In genomic region chr2:209382775-209383174, GRCh38 we compare ENCODE assay signal across 16 cellular contexts. TPM values are rescaled to one million over a fixed set of nuclear protein-coding genes. Genes with fewer than 3 reads are reported as not detected.
A peak's percentile ranks its signal among the peaks of the same experiment; 100 is the strongest.
DNase-seq lines count a peak whose midpoint lies in the region; ATAC-seq and TF ChIP-seq lines count a peak whose summit lies in the region.
"Had no signal": no experiment of that assay in that cellular context is flagged by ENCODE, and none has a peak within 500 bp of the region (broad histone marks: within the 10 kb centered on the region; RNA-seq: fewer than 3 reads in every experiment).

No MANE protein-coding gene starts in this region.

- H3K27ac ChIP-seq in PC-9, result peak overlapping the region; percentile 99
- no peak overlapping the region for H3K27ac ChIP-seq in tibial nerve
- no peak overlapping the region for H3K27ac ChIP-seq in gastrocnemius medialis
- H3K27ac ChIP-seq: HL-60, SK-N-MC had no signal

- no peaks in the 10 kb centered on the region for H3K36me3 Mint-ChIP-seq in activated naive CD8-positive, alpha-beta T cell treated with anti-CD3 and anti-CD28 coated beads, Interleukin-2, amount 50 U/mL, for 24 hours (ENCODE audit: low read depth)
- no peaks in the 10 kb centered on the region for H3K36me3 Mint-ChIP-seq in activated naive CD8-positive, alpha-beta T cell treated with anti-CD3 and anti-CD28 coated beads for 36 hours
- H3K36me3 Mint-ChIP-seq: CD14-positive monocyte had no signal

- in situ Hi-C loops in gastrocnemius medialis (cut with MboI; ENCODE audit: low sequenced_read_pairs in 4 of 4), result no loop called here

- TF ChIP-seq POLR2A in tibial nerve (IDR thresholded peaks at IDR 0.05), result no peak
- TF ChIP-seq POLR2A in gastrocnemius medialis (IDR thresholded peaks at IDR 0.05), result no peak

- H3K9me3 Mint-ChIP-seq in activated naive CD8-positive, alpha-beta T cell treated with anti-CD3 and anti-CD28 coated beads, Interleukin-2, amount 50 U/mL, for 24 hours, result peaks cover 10% of the 10 kb centered on the region
- H3K9me3 Mint-ChIP-seq in activated naive CD8-positive, alpha-beta T cell treated with anti-CD3 and anti-CD28 coated beads for 36 hours, result peaks cover 2% of the 10 kb centered on the region

- BruUV-seq in PC-9 (replicated peaks; lab: Mats Ljungman, UMichigan), result TSS peak; percentile 55

- no peaks in the 10 kb centered on the region for H4K20me1 ChIP-seq in PC-9 (ENCODE audit: insufficient read depth)

- H3K27me3 ChIP-seq in PC-9 (ENCODE audit: insufficient read depth, low read depth) (no peaks in the 10 kb centered on the region), tibial nerve (no peaks in the 10 kb centered on the region), gastrocnemius medialis (no peaks in the 10 kb centered on the region)

- H3K9me3 ChIP-seq in PC-9 (ENCODE audit: insufficient read depth, low read depth), result peaks cover 8% of the 10 kb centered on the region; the same call in 1 of the 2 replicates
- H3K9me3 ChIP-seq in tibial nerve, result no peaks in the 10 kb centered on the region
- no peaks in the 10 kb centered on the region for H3K9me3 ChIP-seq in gastrocnemius medialis

- no peaks in the 10 kb centered on the region for H3K9me2 ChIP-seq in PC-9 (ENCODE audit: insufficient read depth)

- H3K4me3 Mint-ChIP-seq in activated naive CD8-positive, alpha-beta T cell treated with anti-CD3 and anti-CD28 coated beads, Interleukin-2, amount 50 U/mL, for 24 hours, result no peak overlapping the region
- no peak overlapping the region for H3K4me3 Mint-ChIP-seq in activated naive CD8-positive, alpha-beta T cell treated with anti-CD3 and anti-CD28 coated beads for 36 hours
- H3K4me3 Mint-ChIP-seq: GM23338 had no signal

- CTCF ChIA-PET in PC-9 (lab: Charles Lee), result no interaction called here

- no peak for TF ChIP-seq EP300 in tibial nerve (IDR thresholded peaks at IDR 0.05)

- H3K36me3 ChIP-seq in PC-9 (ENCODE audit: low read depth) (no peaks in the 10 kb centered on the region), tibial nerve (no peaks in the 10 kb centered on the region), gastrocnemius medialis (no peaks in the 10 kb centered on the region)

- H3K4me1 Mint-ChIP-seq in activated naive CD8-positive, alpha-beta T cell treated with anti-CD3 and anti-CD28 coated beads, Interleukin-2, amount 50 U/mL, for 24 hours, result no peaks in the 10 kb centered on the region
- H3K4me1 Mint-ChIP-seq in activated naive CD8-positive, alpha-beta T cell treated with anti-CD3 and anti-CD28 coated beads for 36 hours, result no peaks in the 10 kb centered on the region

- TF ChIP-seq CTCF in PC-9 (conservative IDR thresholded peaks at IDR 0.05), result no peak
- TF ChIP-seq CTCF in tibial nerve (IDR thresholded peaks at IDR 0.05), result no peak
- no peak for TF ChIP-seq CTCF in gastrocnemius medialis (IDR thresholded peaks at IDR 0.05 in 4 of 5, conservative IDR thresholded peaks at IDR 0.05 in 1 of 5)

- H3K4me3 ChIP-seq in PC-9 (no peak overlapping the region; the same call in 1 of the 2 replicates), tibial nerve (no peak overlapping the region), gastrocnemius medialis (no peak overlapping the region)
- H3K4me3 ChIP-seq: GM23338, K562, SK-N-MC had no signal

- H3F3A ChIP-seq in PC-9 (ENCODE audit: insufficient read depth, low read depth), result peaks cover 14% of the 10 kb centered on the region; the same call in 1 of the 2 replicates

- H2AFZ ChIP-seq in PC-9, result no peak overlapping the region
- H2AFZ ChIP-seq: GM23338 had no signal

- H3K27me3 Mint-ChIP-seq in activated naive CD8-positive, alpha-beta T cell treated with anti-CD3 and anti-CD28 coated beads, Interleukin-2, amount 50 U/mL, for 24 hours, result no peaks in the 10 kb centered on the region
- peaks cover 4% of the 10 kb centered on the region for H3K27me3 Mint-ChIP-seq in activated naive CD8-positive, alpha-beta T cell treated with anti-CD3 and anti-CD28 coated beads for 36 hours

- POLR2A ChIA-PET in PC-9 (lab: Charles Lee; ENCODE audit: unreplicated experiment), result interaction anchor here (0.6 kb wide), 1 partner anchor 41 kb away, joined by 5 read pairs; the partner anchor contains the start of gene MAP2

- H3K4me1 ChIP-seq in PC-9 (replicated peaks; ENCODE audit: insufficient read depth), result peaks cover 19% of the 10 kb centered on the region
- no peaks in the 10 kb centered on the region for H3K4me1 ChIP-seq in tibial nerve
- no peaks in the 10 kb centered on the region for H3K4me1 ChIP-seq in gastrocnemius medialis

- peak overlapping the region; percentile 62 for H3K4me2 ChIP-seq in PC-9
- H3K4me2 ChIP-seq: GM23338 had no signal

- DNase-seq in activated naive CD8-positive, alpha-beta T cell treated with anti-CD3 and anti-CD28 coated beads, Interleukin-2, amount 50 U/mL, for 24 hours, result no peak
- DNase-seq in activated naive CD8-positive, alpha-beta T cell treated with anti-CD3 and anti-CD28 coated beads for 36 hours, result no peak
- peak in 1 of 2 experiments; percentile 57 for DNase-seq in PC-9
- DNase-seq in iPS-NIHi7 (ENCODE audit: extremely low spot score), result no peak
- DNase-seq in tibial nerve (ENCODE audit: low spot score in 2 of 2), result no peak
- no peak for DNase-seq in gastrocnemius medialis
- DNase-seq: DND-41, GDM1, NCI-H1048, NCI-H526 had no signal

- H3K27ac Mint-ChIP-seq in activated naive CD8-positive, alpha-beta T cell treated with anti-CD3 and anti-CD28 coated beads, Interleukin-2, amount 50 U/mL, for 24 hours, result peak overlapping the region; percentile 12
- H3K27ac Mint-ChIP-seq in activated naive CD8-positive, alpha-beta T cell treated with anti-CD3 and anti-CD28 coated beads for 36 hours, result no peak overlapping the region
- H3K27ac Mint-ChIP-seq: GM23338 had no signal

- no peak for ATAC-seq in activated naive CD8-positive, alpha-beta T cell treated with anti-CD3 and anti-CD28 coated beads, Interleukin-2, amount 50 U/mL, for 24 hours
- peak; percentile 93 for ATAC-seq in esophagus mucosa
- ATAC-seq in gastrocnemius medialis, result no peak
- ATAC-seq: GM23338, K562 had no signal

- intact Hi-C loops in PC-9 (cut with micrococcal nuclease; ENCODE audit: unreplicated experiment) (loop anchor here (1.0 to 5.0 kb wide), 3 partner anchors 13 to 115 kb away; partner anchors contain the start of gene MAP2), gastrocnemius medialis (cut with DNase I; ENCODE audit: low total_unique reads) (no loop called here)

- H3K79me2 ChIP-seq in PC-9 (ENCODE audit: low read depth), result no peaks in the 10 kb centered on the region

RNA-seq across cellular contexts. Expression of gene MAP2, which starts 41.1 kb away (rescaled TPM):
- under 1 TPM in 1 of 2 experiments, not detected in 1; 0.21 TPM for total RNA-seq in activated naive CD8-positive, alpha-beta T cell treated with anti-CD3 and anti-CD28 coated beads for 36 hours
- total RNA-seq in PC-9 (2021) (67.7 and 71.1 TPM in 2 replicates), esophagus mucosa (6.4 TPM), tibial nerve (10 to 100 TPM; 14.7 to 31.7 (median 21.3) TPM), gastrocnemius medialis (1 to 10 TPM; 1.8 to 2.7 (median 2.2) TPM)
